In the genomic region with DNA sequence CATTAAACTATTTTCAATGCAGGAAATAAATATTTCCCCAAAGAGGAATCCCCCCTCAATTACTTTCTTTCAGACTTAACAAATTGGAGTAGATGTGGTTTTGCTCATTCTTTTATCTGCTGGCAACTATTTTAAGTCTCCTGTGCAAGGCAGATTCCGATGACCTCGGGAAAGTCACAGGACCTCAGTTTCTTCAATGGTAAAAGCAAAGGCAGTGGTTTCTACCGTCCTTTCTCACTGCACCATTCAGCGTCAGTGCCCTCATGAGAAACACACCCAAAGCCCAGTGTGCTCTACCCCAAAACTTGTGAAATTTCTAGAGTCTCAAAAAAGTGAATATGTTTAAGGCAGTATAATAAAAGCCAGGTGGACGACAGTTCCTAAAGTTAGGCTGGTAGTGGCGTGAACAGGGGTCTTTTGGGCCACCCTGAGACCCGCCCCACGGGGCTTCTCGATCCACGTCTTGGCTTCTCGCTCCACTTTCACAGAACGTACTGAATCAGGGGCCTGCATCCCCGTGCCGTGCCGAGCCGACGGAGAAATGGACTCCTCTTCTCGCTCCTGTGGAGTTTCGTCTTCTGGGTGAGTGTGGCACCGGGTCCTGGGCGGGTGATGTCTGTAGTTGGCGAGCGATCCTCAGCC, we compare ENCODE assay signal across 8 cellular contexts. TPM values are rescaled to one million over a fixed set of nuclear protein-coding genes. Genes with fewer than 3 reads are reported as not detected.
A peak's percentile ranks its signal among the peaks of the same experiment; 100 is the strongest.
DNase-seq lines count a peak whose midpoint lies in the region; ATAC-seq and TF ChIP-seq lines count a peak whose summit lies in the region.

No MANE protein-coding gene starts in this region.

- H3K4me3 ChIP-seq in SK-N-SH (ENCODE audit: low read depth in 2 of 2, low read length in 1 of 2), result peak overlapping the region; percentile 85 to 96

- peak overlapping the region; percentile 78 for H2AFZ ChIP-seq in SK-N-SH (ENCODE audit: low read depth)

- peak; percentile 83 for DNase-seq in activated effector memory CD4-positive, alpha-beta T cell treated with anti-CD3 and anti-CD28 coated beads, Interleukin-2, amount 50 U/mL, for 16 hours
- no peak for DNase-seq in activated effector memory CD4-positive, alpha-beta T cell treated with Interleukin-2 at 50 U/mL for 16 hours
- DNase-seq in SK-N-SH (peak; percentile 49), epithelial cell of prostate (ENCODE audit: low read depth, low spot score) (no peak), midbrain (lab: John Stamatoyannopoulos, UW) (peak; percentile 74), ureter (ENCODE audit: low spot score) (peak; percentile 67), NCI-H146 treated with DMSO at 0.1 percent for 48 hours (lab: John Stamatoyannopoulos, UW; ENCODE audit: unreplicated experiment) (no peak)

- peak overlapping the region; percentile 93 for H3K4me2 ChIP-seq in SK-N-SH

- CTCF ChIA-PET in SK-N-SH (lab: Yijun Ruan, JAX), result interaction anchor here (0.9 to 14.1 kb wide), 7 partner anchors 9 to 565 kb away, joined by 3 to 169 read pairs (median 3); no protein-coding TSS in a partner anchor

- H3K4me1 ChIP-seq in SK-N-SH (ENCODE audit: control insufficient read depth in 1 of 2, insufficient read depth in 2 of 2, low read depth in 1 of 2, low read length in 1 of 2), result peaks cover 0 to 4% of the 10 kb centered on the region in 2 experiments; a peak in 1 of 4 replicates

- POLR2A ChIA-PET in SK-N-SH (lab: Yijun Ruan, JAX), result interaction anchor here (0.6 to 1.3 kb wide), 2 partner anchors 127 to 232 kb away, joined by 4 to 7 read pairs; partner anchors contain the start of gene RNU6-8

- 2% methylated on average over 6 of the region's 23 CpGs for WGBS in SK-N-SH (ENCODE audit: low lambda C conversion rate)

- H3K27me3 ChIP-seq in SK-N-SH (ENCODE audit: insufficient read depth), result no peaks in the 10 kb centered on the region

- no peaks in the 10 kb centered on the region for H3K36me3 ChIP-seq in SK-N-SH (replicated peaks in 1 of 2; ENCODE audit: control insufficient read depth in 1 of 2, insufficient read depth in 2 of 2, low read length in 1 of 2)

- H4K20me1 ChIP-seq in SK-N-SH (ENCODE audit: insufficient read depth), result peaks cover 26% of the 10 kb centered on the region

- H3K9me3 ChIP-seq in SK-N-SH, result no peaks in the 10 kb centered on the region

- no peaks in the 10 kb centered on the region for H3K9me2 ChIP-seq in SK-N-SH

- no peak for TF ChIP-seq CTCF in SK-N-SH (IDR thresholded peaks at IDR 0.05)

- TF ChIP-seq RAD21 in SK-N-SH (IDR thresholded peaks at IDR 0.05; ENCODE audit: low read length), result no peak

- H3K79me2 ChIP-seq in SK-N-SH (ENCODE audit: insufficient read depth), result peaks cover 52% of the 10 kb centered on the region

- H3K27ac ChIP-seq in SK-N-SH (ENCODE audit: low read depth in 2 of 2, low read length in 1 of 2) (peak overlapping the region; percentile 97 to 98), epithelial cell of prostate (peak overlapping the region; percentile 97)

- H3K9ac ChIP-seq in SK-N-SH, result peak overlapping the region; percentile 93

- no peak for TF ChIP-seq EP300 in SK-N-SH (IDR thresholded peaks at IDR 0.05; ENCODE audit: borderline replicate concordance in 1 of 2, low read depth in 1 of 2, low read length in 1 of 2)

- H3F3A ChIP-seq in SK-N-SH (replicated peaks; ENCODE audit: insufficient read depth), result peaks cover 10% of the 10 kb centered on the region

- peak; percentile 24 for ATAC-seq in HG03025 (IDR thresholded peaks at IDR 0.05; ENCODE audit: low FRiP score, unreplicated experiment)

TF ChIP-seq in SK-N-SH, 30 proteins besides CTCF, POLR2A, EP300 and RAD21:
- no peak for TF ChIP-seq TEAD4 (IDR thresholded peaks at IDR 0.05; ENCODE audit: borderline replicate concordance, insufficient read depth)
- no peak for TF ChIP-seq GABPA (IDR thresholded peaks at IDR 0.05; ENCODE audit: low read depth)
- no peak for TF ChIP-seq MEF2A (IDR thresholded peaks at IDR 0.05; ENCODE audit: borderline replicate concordance, low read depth)
- TF ChIP-seq USF1 (IDR thresholded peaks at IDR 0.05; ENCODE audit: borderline replicate concordance, low read depth), result no peak
- TF ChIP-seq PBX3 (IDR thresholded peaks at IDR 0.05), result no peak
- no peak for TF ChIP-seq ELF1 (IDR thresholded peaks at IDR 0.05)
- no peak; the same call in 1 of the 2 replicates for TF ChIP-seq MXI1 (IDR thresholded peaks at IDR 0.05; ENCODE audit: low read depth, low read length)
- no peak; the same call in 1 of the 2 replicates for TF ChIP-seq MAX (IDR thresholded peaks at IDR 0.05; ENCODE audit: low read depth)
- no peak for TF ChIP-seq SMC3 (IDR thresholded peaks at IDR 0.05; ENCODE audit: low read depth, low read length)
- TF ChIP-seq EZH2phosphoT487 (IDR thresholded peaks at IDR 0.05; ENCODE audit: borderline replicate concordance, low read depth), result no peak
- no peak for TF ChIP-seq YY1 (IDR thresholded peaks at IDR 0.05; ENCODE audit: low read depth)
- TF ChIP-seq FOSL2 (IDR thresholded peaks at IDR 0.05; ENCODE audit: borderline replicate concordance, low read depth), result no peak
- TF ChIP-seq USF2 (IDR thresholded peaks at IDR 0.05; ENCODE audit: borderline replicate concordance, low read depth, low read length), result no peak
- no peak for TF ChIP-seq SIN3A (IDR thresholded peaks at IDR 0.05; ENCODE audit: borderline replicate concordance, low read depth, low read length)

RNA-seq across cellular contexts. Expression of gene ARHGAP5, which starts 1.3 kb away (rescaled TPM):
- polyA plus RNA-seq in SK-N-SH (2012; rRNA removed), result 7.2 and 11.1 TPM in 2 replicates
- polyA plus RNA-seq in SK-N-SH (2012; cell fraction: cytosol; rRNA removed), result 14.8 and 18.0 TPM in 2 replicates
- 3.8 and 12.3 TPM in 2 replicates for polyA plus RNA-seq in SK-N-SH (2012; cell fraction: nucleus; rRNA removed)
- total RNA-seq in ureter, result 138 TPM

Comparison
In these comparisons a context has a peak if more than half of its experiments do, and no peak if none do; other contexts are left out.
1. DNase-seq: peak in activated effector memory CD4-positive, alpha-beta T cell treated with anti-CD3 and anti-CD28 coated beads, Interleukin-2, amount 50 U/mL, for 16 hours (single experiment), SK-N-SH (single experiment), midbrain (single experiment) and ureter (single experiment); none in activated effector memory CD4-positive, alpha-beta T cell treated with Interleukin-2 at 50 U/mL for 16 hours (single experiment), epithelial cell of prostate (single experiment) and NCI-H146 treated with DMSO at 0.1 percent for 48 hours (single experiment).